ENCODE assay signal across 1 cellular context in the genomic region with DNA sequence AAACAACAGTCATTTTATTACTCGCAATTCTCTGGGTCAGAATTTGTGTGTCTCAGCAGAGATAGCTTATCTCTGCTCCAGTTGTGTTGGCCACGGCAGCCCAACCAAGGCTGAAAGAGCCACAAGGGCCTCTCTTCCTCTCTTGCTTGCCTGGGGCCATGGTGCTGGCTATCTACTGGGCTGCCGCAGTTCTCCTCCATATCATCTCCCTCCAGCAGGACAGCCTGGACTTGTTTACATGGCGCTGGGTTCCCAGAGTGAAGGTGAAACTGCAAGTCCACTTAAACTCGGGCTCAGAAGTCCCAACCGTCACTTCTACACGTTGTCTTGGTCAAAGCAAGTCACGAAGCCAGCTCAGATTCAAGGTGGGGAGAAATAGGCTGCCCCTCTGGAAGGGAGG.
A peak's percentile ranks its signal among the peaks of the same experiment; 100 is the strongest.
TF ChIP-seq lines count a peak whose summit lies in the region.

No MANE protein-coding gene starts in this region.

TF ChIP-seq in K562, 482 proteins besides CTCF, POLR2A, EP300 and RAD21:
- TF ChIP-seq, protein P1, sequence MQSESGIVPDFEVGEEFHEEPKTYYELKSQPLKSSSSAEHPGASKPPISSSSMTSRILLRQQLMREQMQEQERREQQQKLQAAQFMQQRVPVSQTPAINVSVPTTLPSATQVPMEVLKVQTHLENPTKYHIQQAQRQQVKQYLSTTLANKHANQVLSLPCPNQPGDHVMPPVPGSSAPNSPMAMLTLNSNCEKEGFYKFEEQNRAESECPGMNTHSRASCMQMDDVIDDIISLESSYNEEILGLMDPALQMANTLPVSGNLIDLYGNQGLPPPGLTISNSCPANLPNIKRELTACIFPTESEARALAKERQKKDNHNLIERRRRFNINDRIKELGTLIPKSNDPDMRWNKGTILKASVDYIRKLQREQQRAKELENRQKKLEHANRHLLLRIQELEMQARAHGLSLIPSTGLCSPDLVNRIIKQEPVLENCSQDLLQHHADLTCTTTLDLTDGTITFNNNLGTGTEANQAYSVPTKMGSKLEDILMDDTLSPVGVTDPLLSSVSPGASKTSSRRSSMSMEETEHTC (IDR thresholded peaks at IDR 0.05) = no peak
- TF ChIP-seq NCOR1 (IDR thresholded peaks at IDR 0.05) (peak; percentile 41; the same call in 1 of the 2 replicates), ZBTB1 (CRISPR knock-in tag; IDR thresholded peaks at IDR 0.05; ENCODE audit: borderline replicate concordance, low read depth) (no peak), JUND (IDR thresholded peaks at IDR 0.05; ENCODE audit: borderline replicate concordance, low read depth, low read length) (no peak), JUND (tag; IDR thresholded peaks at IDR 0.05; ENCODE audit: borderline replicate concordance, low read depth, low read length) (peak; percentile 17; the same call in 1 of the 3 replicates), YY1 (IDR thresholded peaks at IDR 0.05; ENCODE audit: borderline replicate concordance in 1 of 3, control insufficient read depth in 1 of 3, extremely low read depth in 1 of 3, insufficient read depth in 3 of 3, insufficient read length in 1 of 3, insufficient replicate concordance in 2 of 3, low read depth in 1 of 3, low read length in 2 of 3) (peak in 1 of 3 experiments; percentile 39), SP1 (CRISPR knock-in tag; IDR thresholded peaks at IDR 0.05) (no peak), DPF2 (IDR thresholded peaks at IDR 0.05) (peak; percentile 53; the same call in 1 of the 2 replicates), ZNF184 (CRISPR knock-in tag; IDR thresholded peaks at IDR 0.05) (no peak), KLF1 (tag; IDR thresholded peaks at IDR 0.05) (no peak), ZNF717 (CRISPR knock-in tag; IDR thresholded peaks at IDR 0.05) (no peak), TCF3 (CRISPR knock-in tag; IDR thresholded peaks at IDR 0.05) (peak; percentile 55), NFIC (IDR thresholded peaks at IDR 0.05) (peak; percentile 25; the same call in 1 of the 2 replicates), NCOA4 (IDR thresholded peaks at IDR 0.05; ENCODE audit: partially characterized antibody) (no peak), TAF15 (IDR thresholded peaks at IDR 0.05; ENCODE audit: low read depth, low read length) (no peak), OTX1 (CRISPR knock-in tag; IDR thresholded peaks at IDR 0.05) (no peak), CBFA2T3 (IDR thresholded peaks at IDR 0.05) (peak; percentile 84), SMARCA4 (IDR thresholded peaks at IDR 0.05) (0 out of 2 replicates have a peak, but pooled peaks have one; percentile 12), FOXK2 (conservative IDR thresholded peaks at IDR 0.05 in 1 of 2, IDR thresholded peaks at IDR 0.05 in 1 of 2; ENCODE audit: low read depth in 2 of 2) (peak; percentile 56 to 58), L3MBTL2 (IDR thresholded peaks at IDR 0.05) (peak; percentile 53; the same call in 1 of the 2 replicates), HDGF (IDR thresholded peaks at IDR 0.05) (no peak), EHMT2 (IDR thresholded peaks at IDR 0.05) (peak; percentile 58; the same call in 1 of the 2 replicates), ZNF644 (tag; IDR thresholded peaks at IDR 0.05; ENCODE audit: low read depth) (0 out of 2 replicates have a peak, but pooled peaks have one; percentile 38), CBFA2T2 (conservative IDR thresholded peaks at IDR 0.05) (peak; percentile 74), SRSF9 (IDR thresholded peaks at IDR 0.05; ENCODE audit: borderline replicate concordance, low read depth, low read length) (no peak), ARID1B (IDR thresholded peaks at IDR 0.05) (peak; percentile 75), STAT5A (IDR thresholded peaks at IDR 0.05; ENCODE audit: borderline replicate concordance, low read length) (0 out of 2 replicates have a peak, but pooled peaks have one; percentile 21), TAL1 (IDR thresholded peaks at IDR 0.05) (peak; percentile 81), TEAD4 (IDR thresholded peaks at IDR 0.05; ENCODE audit: low read length) (peak; percentile 71), TEAD4 (CRISPR knock-in tag; IDR thresholded peaks at IDR 0.05; ENCODE audit: borderline replicate concordance) (no peak), SRSF1 (IDR thresholded peaks at IDR 0.05; ENCODE audit: low read depth, low read length) (no peak), POLR2H (tag; IDR thresholded peaks at IDR 0.05; ENCODE audit: low read depth) (no peak), TBP (optimal IDR thresholded peaks at IDR 0.05; ENCODE audit: low read depth, low read length) (peak; percentile 51)
- TF ChIP-seq, protein P2, sequence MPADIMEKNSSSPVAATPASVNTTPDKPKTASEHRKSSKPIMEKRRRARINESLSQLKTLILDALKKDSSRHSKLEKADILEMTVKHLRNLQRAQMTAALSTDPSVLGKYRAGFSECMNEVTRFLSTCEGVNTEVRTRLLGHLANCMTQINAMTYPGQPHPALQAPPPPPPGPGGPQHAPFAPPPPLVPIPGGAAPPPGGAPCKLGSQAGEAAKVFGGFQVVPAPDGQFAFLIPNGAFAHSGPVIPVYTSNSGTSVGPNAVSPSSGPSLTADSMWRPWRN (IDR thresholded peaks at IDR 0.05; ENCODE audit: low read depth) = no peak
- TF ChIP-seq, protein P3, sequence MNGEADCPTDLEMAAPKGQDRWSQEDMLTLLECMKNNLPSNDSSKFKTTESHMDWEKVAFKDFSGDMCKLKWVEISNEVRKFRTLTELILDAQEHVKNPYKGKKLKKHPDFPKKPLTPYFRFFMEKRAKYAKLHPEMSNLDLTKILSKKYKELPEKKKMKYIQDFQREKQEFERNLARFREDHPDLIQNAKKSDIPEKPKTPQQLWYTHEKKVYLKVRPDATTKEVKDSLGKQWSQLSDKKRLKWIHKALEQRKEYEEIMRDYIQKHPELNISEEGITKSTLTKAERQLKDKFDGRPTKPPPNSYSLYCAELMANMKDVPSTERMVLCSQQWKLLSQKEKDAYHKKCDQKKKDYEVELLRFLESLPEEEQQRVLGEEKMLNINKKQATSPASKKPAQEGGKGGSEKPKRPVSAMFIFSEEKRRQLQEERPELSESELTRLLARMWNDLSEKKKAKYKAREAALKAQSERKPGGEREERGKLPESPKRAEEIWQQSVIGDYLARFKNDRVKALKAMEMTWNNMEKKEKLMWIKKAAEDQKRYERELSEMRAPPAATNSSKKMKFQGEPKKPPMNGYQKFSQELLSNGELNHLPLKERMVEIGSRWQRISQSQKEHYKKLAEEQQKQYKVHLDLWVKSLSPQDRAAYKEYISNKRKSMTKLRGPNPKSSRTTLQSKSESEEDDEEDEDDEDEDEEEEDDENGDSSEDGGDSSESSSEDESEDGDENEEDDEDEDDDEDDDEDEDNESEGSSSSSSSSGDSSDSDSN (IDR thresholded peaks at IDR 0.05; ENCODE audit: borderline replicate concordance in 1 of 2, low read depth in 2 of 2, low read length in 2 of 2) = peak in 1 of 2 experiments; percentile 99; a peak in 2 of 4 replicates
- TF ChIP-seq, protein P4, sequence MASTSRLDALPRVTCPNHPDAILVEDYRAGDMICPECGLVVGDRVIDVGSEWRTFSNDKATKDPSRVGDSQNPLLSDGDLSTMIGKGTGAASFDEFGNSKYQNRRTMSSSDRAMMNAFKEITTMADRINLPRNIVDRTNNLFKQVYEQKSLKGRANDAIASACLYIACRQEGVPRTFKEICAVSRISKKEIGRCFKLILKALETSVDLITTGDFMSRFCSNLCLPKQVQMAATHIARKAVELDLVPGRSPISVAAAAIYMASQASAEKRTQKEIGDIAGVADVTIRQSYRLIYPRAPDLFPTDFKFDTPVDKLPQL (IDR thresholded peaks at IDR 0.05; ENCODE audit: extremely low read depth, insufficient read length) = no peak
